8 cellular contexts compared by ENCODE assay signal in genomic region chr16:58249780-58250478, GRCh38. TPM values are rescaled to one million over a fixed set of nuclear protein-coding genes. Genes with fewer than 3 reads are reported as not detected.
DNase-seq lines count a peak whose midpoint lies in the region; ATAC-seq, FAIRE-seq and TF ChIP-seq lines count a peak whose summit lies in the region.

No MANE protein-coding gene starts in this region.

- H3K4me3 ChIP-seq in heart left ventricle (peak overlapping the region; percentile 28 to 86 (median 72)), upper lobe of left lung (peak overlapping the region; percentile 50 to 91 (median 73))

- no peak for TF ChIP-seq EP300 in upper lobe of left lung (IDR thresholded peaks at IDR 0.05)

- FAIRE-seq in H54 (lab: Jason Lieb, UNC): no peak

- no peaks in the 10 kb centered on the region for H3K9me3 ChIP-seq in heart left ventricle
- no peaks in the 10 kb centered on the region for H3K9me3 ChIP-seq in upper lobe of left lung

- H3K27ac ChIP-seq in heart left ventricle: peak overlapping the region in 5 of 12 donors; percentile 35 to 66 (median 52)
- peak overlapping the region in 2 of 4 donors; percentile 20 to 28 for H3K27ac ChIP-seq in upper lobe of left lung

- TF ChIP-seq POLR2A in H54 (IDR thresholded peaks at IDR 0.05; ENCODE audit: low read depth, low read length): peak; percentile 66
- TF ChIP-seq POLR2A in heart left ventricle (IDR thresholded peaks at IDR 0.05): no peak
- peak in 1 of 4 donors; percentile 39 for TF ChIP-seq POLR2A in upper lobe of left lung (IDR thresholded peaks at IDR 0.05)

- ATAC-seq in heart left ventricle (peak; percentile 78 to 99 (median 96)), upper lobe of left lung (ENCODE audit: low FRiP score in 2 of 2) (peak; percentile 93 to 97)

- H3K27me3 ChIP-seq in heart left ventricle (peaks cover 0 to 6% (median 0%) of the 10 kb centered on the region in 9 donors), upper lobe of left lung (no peaks in the 10 kb centered on the region)

- no peak for TF ChIP-seq CTCF in heart left ventricle (IDR thresholded peaks at IDR 0.05)
- TF ChIP-seq CTCF in upper lobe of left lung (IDR thresholded peaks at IDR 0.05): no peak

- H3K27me3 Mint-ChIP-seq in activated naive CD8-positive, alpha-beta T cell treated with anti-CD3 and anti-CD28 coated beads for 36 hours: no peaks in the 10 kb centered on the region

- peak overlapping the region; percentile 88 for H3K4me3 Mint-ChIP-seq in activated naive CD8-positive, alpha-beta T cell treated with anti-CD3 and anti-CD28 coated beads for 36 hours

- intact Hi-C loops in heart left ventricle (cut with DNase I): no loop called here
- intact Hi-C loops in posterior cingulate gyrus (cut with DNase I): no loop called here

- peaks cover 0 to 15% (median 8%) of the 10 kb centered on the region in 12 donors for H3K4me1 ChIP-seq in heart left ventricle
- peaks cover 0 to 11% (median 7%) of the 10 kb centered on the region in 4 donors for H3K4me1 ChIP-seq in upper lobe of left lung

- peaks cover 3% of the 10 kb centered on the region for H3K36me3 Mint-ChIP-seq in activated naive CD8-positive, alpha-beta T cell treated with anti-CD3 and anti-CD28 coated beads for 36 hours

- peaks cover 10% of the 10 kb centered on the region for H3K4me1 Mint-ChIP-seq in activated naive CD8-positive, alpha-beta T cell treated with anti-CD3 and anti-CD28 coated beads for 36 hours

- WGBS in heart left ventricle, 4 donors: 1 to 4% (median 2%) methylated on average over 20 to 47 of the region's 47 CpGs
- 1 to 2% methylated on average over 8 to 40 of the region's 47 CpGs for WGBS in upper lobe of left lung, 2 donors

- no peaks in the 10 kb centered on the region for H3K9me3 Mint-ChIP-seq in activated naive CD8-positive, alpha-beta T cell treated with anti-CD3 and anti-CD28 coated beads for 36 hours

- peak overlapping the region; percentile 81 for H3K27ac Mint-ChIP-seq in activated naive CD8-positive, alpha-beta T cell treated with anti-CD3 and anti-CD28 coated beads for 36 hours

- peak; percentile 97 for DNase-seq in GM03348 (ENCODE audit: low spot score)
- DNase-seq in H54 (ENCODE audit: insufficient read length, low spot score): peak; percentile 86
- DNase-seq in LoVo (ENCODE audit: low spot score): peak; percentile 91
- DNase-seq in SKM-1 treated with dmso at 0.1 percent for 144 hours (lab: John Stamatoyannopoulos, UW; ENCODE audit: unreplicated experiment): peak; percentile 47
- peak; percentile 92 for DNase-seq in activated naive CD8-positive, alpha-beta T cell treated with anti-CD3 and anti-CD28 coated beads for 36 hours
- DNase-seq in heart left ventricle: peak; percentile 72 to 85 (median 79)
- DNase-seq in posterior cingulate gyrus: peak; percentile 68 to 97 (median 80)
- peak; percentile 80 to 97 for DNase-seq in upper lobe of left lung

- H3K36me3 ChIP-seq in heart left ventricle (no peaks in the 10 kb centered on the region), upper lobe of left lung (no peaks in the 10 kb centered on the region)

RNA-seq across cellular contexts. Expression of gene PRSS54, which starts 44.9 kb away (rescaled TPM):
- total RNA-seq in activated naive CD8-positive, alpha-beta T cell treated with anti-CD3 and anti-CD28 coated beads for 36 hours: not detected
- total RNA-seq in heart left ventricle (not detected), upper lobe of left lung (not detected)
- not detected for polyA plus RNA-seq in heart left ventricle

RNA-seq across cellular contexts. Expression of gene CSNK2A2, which starts 52.0 kb away (rescaled TPM):
- 100 to 1,000 TPM; 113 to 114 TPM for total RNA-seq in activated naive CD8-positive, alpha-beta T cell treated with anti-CD3 and anti-CD28 coated beads for 36 hours
- 10 to 100 TPM; 25.6 to 48.4 (median 40.0) TPM for total RNA-seq in heart left ventricle
- 10 to 100 TPM; 20.9 to 30.3 TPM for polyA plus RNA-seq in heart left ventricle
- 10 to 100 TPM; 34.7 to 73.9 (median 46.1) TPM for total RNA-seq in upper lobe of left lung

Comparison
In these comparisons a context has a peak if more than half of its experiments do, and no peak if none do; other contexts are left out.
1. DNase-seq: peak in every context shown above with its lines; median percentile 97 in GM03348; 92 in activated naive CD8-positive, alpha-beta T cell treated with anti-CD3 and anti-CD28 coated beads for 36 hours; 91 in LoVo; 88 in upper lobe of left lung; 86 in H54; 80 in posterior cingulate gyrus; 79 in heart left ventricle; 47 in SKM-1 treated with dmso at 0.1 percent for 144 hours.